In the genomic region with DNA sequence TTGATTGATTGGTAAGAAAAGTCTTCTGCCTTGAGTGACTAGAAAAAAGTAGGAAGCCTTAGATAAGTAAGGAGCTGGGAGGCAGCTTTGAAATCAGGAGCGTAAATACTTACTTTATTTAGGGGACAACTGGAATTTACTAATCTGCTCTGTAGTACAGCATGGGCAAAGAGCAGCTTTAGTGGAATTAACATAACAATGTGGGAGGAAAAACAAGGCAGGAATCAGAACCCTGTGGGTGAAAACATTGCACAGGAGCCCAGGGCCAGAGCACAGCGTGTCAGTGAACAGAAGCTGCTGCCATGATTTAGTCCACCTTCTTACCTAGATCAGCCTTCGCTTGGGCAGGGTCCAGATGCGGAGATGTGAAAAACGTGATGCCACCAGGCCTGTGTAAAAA, we compare ENCODE assay signal across 25 cellular contexts. TPM values are rescaled to one million over a fixed set of nuclear protein-coding genes. Genes with fewer than 3 reads are reported as not detected.
"Had no signal": no experiment of that assay in that cellular context is flagged by ENCODE, and none has a peak within 500 bp of the region (broad histone marks: within the 10 kb centered on the region; RNA-seq: fewer than 3 reads in every experiment).

No MANE protein-coding gene starts in this region.

- H3K27ac Mint-ChIP-seq: dendritic cell treated with granulocyte-macrophage colony-stimulating factor and Interleukin-4, amounts not matched to agents 40 ng/mL and 50 ng/mL, for 4 days; effector memory CD8-positive, alpha-beta T cell; immature natural killer cell; memory B cell; mesothelial cell of epicardium; natural killer cell; stimulated activated effector memory CD8-positive, alpha-beta T cell treated with anti-CD3 and anti-CD28 coated beads, Interleukin-12 subunit alpha, Interleukin-12 subunit beta, amount 100 ng/mL, for 72 hours; stimulated activated naive CD8-positive, alpha-beta T cell treated with anti-CD3 and anti-CD28 coated beads, Interleukin-15, Interleukin-2, amounts not matched to agents 100 ng/mL and 50 ng/mL, for 24 hours had no signal

- H3K27me3 ChIP-seq: foreskin keratinocyte, hepatocyte, right lobe of liver, tibial artery, upper lobe of left lung, uterus had no signal

- H2AFZ ChIP-seq: hepatocyte had no signal

- H3K4me3 Mint-ChIP-seq: dendritic cell treated with granulocyte-macrophage colony-stimulating factor and Interleukin-4, amounts not matched to agents 40 ng/mL and 50 ng/mL, for 4 days; effector memory CD8-positive, alpha-beta T cell; immature natural killer cell; memory B cell; mesothelial cell of epicardium; natural killer cell; stimulated activated effector memory CD8-positive, alpha-beta T cell treated with anti-CD3 and anti-CD28 coated beads, Interleukin-12 subunit alpha, Interleukin-12 subunit beta, amount 100 ng/mL, for 72 hours; stimulated activated naive CD8-positive, alpha-beta T cell treated with anti-CD3 and anti-CD28 coated beads, Interleukin-15, Interleukin-2, amounts not matched to agents 100 ng/mL and 50 ng/mL, for 24 hours had no signal

- H3K4me3 ChIP-seq: hepatocyte, left ventricle myocardium inferior, lower lobe of right lung, psoas muscle, right lobe of liver, tibial artery, upper lobe of left lung, uterus had no signal

- DNase-seq: effector memory CD8-positive, alpha-beta T cell; erythroblast; foreskin keratinocyte; immature natural killer cell; kidney; left cardiac atrium; left ventricle myocardium inferior; lower lobe of right lung; natural killer cell; psoas muscle; retina; right lobe of liver; stimulated activated CD4-positive, alpha-beta T cell treated with anti-CD3 and anti-CD28 coated beads, Interleukin-4, amount 100 ng/mL, for 1 hour; stimulated activated CD8-positive, alpha-beta memory T cell treated with anti-CD3 and anti-CD28 coated beads, Interleukin-4, amount 100 ng/mL, for 48 hours; tibial artery; upper lobe of left lung; uterus had no signal

- H3K36me3 ChIP-seq: left ventricle myocardium inferior, lower lobe of right lung, right lobe of liver, tibial artery, upper lobe of left lung, uterus had no signal

- H3K79me2 ChIP-seq: hepatocyte had no signal

- H3K36me3 Mint-ChIP-seq: immature natural killer cell; memory B cell; mesothelial cell of epicardium; natural killer cell; stimulated activated effector memory CD8-positive, alpha-beta T cell treated with anti-CD3 and anti-CD28 coated beads, Interleukin-12 subunit alpha, Interleukin-12 subunit beta, amount 100 ng/mL, for 72 hours had no signal

- H3K27me3 Mint-ChIP-seq: memory B cell; stimulated activated naive CD8-positive, alpha-beta T cell treated with anti-CD3 and anti-CD28 coated beads, Interleukin-15, Interleukin-2, amounts not matched to agents 100 ng/mL and 50 ng/mL, for 24 hours had no signal

- H3K27ac ChIP-seq: foreskin keratinocyte, hepatocyte, left ventricle myocardium inferior, lower lobe of right lung, psoas muscle, right lobe of liver, tibial artery, upper lobe of left lung, uterus had no signal

- H3K4me2 ChIP-seq: hepatocyte had no signal

- FAIRE-seq: colon, endothelial cell of umbilical vein, kidney had no signal

- H3K4me1 Mint-ChIP-seq: immature natural killer cell; memory B cell; mesothelial cell of epicardium; natural killer cell; stimulated activated effector memory CD8-positive, alpha-beta T cell treated with anti-CD3 and anti-CD28 coated beads, Interleukin-12 subunit alpha, Interleukin-12 subunit beta, amount 100 ng/mL, for 72 hours had no signal

- H3K4me1 ChIP-seq: foreskin keratinocyte, left ventricle myocardium inferior, lower lobe of right lung, psoas muscle, right lobe of liver, tibial artery, upper lobe of left lung, uterus had no signal

- H3K9me3 Mint-ChIP-seq: dendritic cell treated with granulocyte-macrophage colony-stimulating factor and Interleukin-4, amounts not matched to agents 40 ng/mL and 50 ng/mL, for 4 days; effector memory CD8-positive, alpha-beta T cell; immature natural killer cell; memory B cell; mesothelial cell of epicardium; natural killer cell; stimulated activated effector memory CD8-positive, alpha-beta T cell treated with anti-CD3 and anti-CD28 coated beads, Interleukin-12 subunit alpha, Interleukin-12 subunit beta, amount 100 ng/mL, for 72 hours; stimulated activated naive CD8-positive, alpha-beta T cell treated with anti-CD3 and anti-CD28 coated beads, Interleukin-15, Interleukin-2, amounts not matched to agents 100 ng/mL and 50 ng/mL, for 24 hours had no signal

- H3K9me3 ChIP-seq: left ventricle myocardium inferior, lower lobe of right lung, psoas muscle, right lobe of liver, tibial artery, upper lobe of left lung, uterus had no signal

- ATAC-seq: effector memory CD8-positive, alpha-beta T cell; foreskin keratinocyte; left cardiac atrium; lower lobe of right lung; natural killer cell; psoas muscle; right lobe of liver; stimulated activated effector memory CD8-positive, alpha-beta T cell treated with anti-CD3 and anti-CD28 coated beads, Interleukin-12 subunit alpha, Interleukin-12 subunit beta, amount 100 ng/mL, for 72 hours had no signal

RNA-seq across cellular contexts. Expression of gene FMN1, which starts 14.6 kb away (rescaled TPM):
- polyA plus RNA-seq: immature natural killer cell had no signal
